8 cellular contexts compared by ENCODE assay signal in the genomic region with DNA sequence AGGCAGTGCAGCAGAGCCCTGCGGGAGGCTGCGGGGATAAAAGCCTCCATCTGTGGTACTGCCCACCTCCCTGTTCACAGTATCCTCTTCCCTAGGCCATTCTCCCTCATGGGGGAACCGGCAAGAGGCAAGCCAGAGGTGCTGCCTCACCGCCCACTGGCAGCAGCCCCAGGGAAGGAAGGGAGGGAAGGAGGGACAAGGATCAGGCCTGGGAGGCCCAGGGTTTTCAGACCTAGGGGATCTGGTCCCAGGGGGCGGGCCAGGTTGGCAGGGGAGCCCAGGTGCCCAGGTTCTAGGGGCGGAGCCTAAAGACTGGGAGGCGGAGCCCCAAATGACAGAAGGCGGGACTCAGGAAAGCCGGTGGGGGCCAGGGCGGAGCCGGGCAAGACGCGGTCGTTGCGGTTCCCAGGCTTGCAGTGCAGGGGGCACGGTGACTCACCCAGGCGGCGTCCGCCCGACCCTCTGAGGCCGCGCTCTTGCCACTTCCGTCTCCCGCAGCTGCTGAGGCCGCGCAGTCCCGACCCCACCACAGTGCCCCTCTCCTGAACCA. TPM values are rescaled to one million over a fixed set of nuclear protein-coding genes. Genes with fewer than 3 reads are reported as not detected.
DNase-seq lines count a peak whose midpoint lies in the region; ATAC-seq and TF ChIP-seq lines count a peak whose summit lies in the region.

No MANE protein-coding gene starts in this region.

- no peak for ATAC-seq in stimulated activated effector memory CD8-positive, alpha-beta T cell treated with anti-CD3 and anti-CD28 coated beads, Interleukin-12 subunit alpha, Interleukin-12 subunit beta, amount 100 ng/mL, for 72 hours
- ATAC-seq in GM18502 (IDR thresholded peaks at IDR 0.05; ENCODE audit: poor library complexity, unreplicated experiment): no peak

- H3K9me3 ChIP-seq in SU-DHL-6 (ENCODE audit: insufficient read depth, low read length): no peaks in the 10 kb centered on the region
- no peaks in the 10 kb centered on the region for H3K9me3 ChIP-seq in left ventricle myocardium inferior (replicated peaks)

- H3K36me3 Mint-ChIP-seq in stimulated activated effector memory CD8-positive, alpha-beta T cell treated with anti-CD3 and anti-CD28 coated beads, Interleukin-12 subunit alpha, Interleukin-12 subunit beta, amount 100 ng/mL, for 72 hours: peaks cover 26% of the 10 kb centered on the region

- peak overlapping the region; percentile 26 for H2AFZ ChIP-seq in SU-DHL-6 (ENCODE audit: low read depth, low read length, severe bottlenecking)

- H3K27ac Mint-ChIP-seq in stimulated activated effector memory CD8-positive, alpha-beta T cell treated with anti-CD3 and anti-CD28 coated beads, Interleukin-12 subunit alpha, Interleukin-12 subunit beta, amount 100 ng/mL, for 72 hours: peak overlapping the region; percentile 91

- H3K36me3 ChIP-seq in SU-DHL-6 (ENCODE audit: low read length) (no peaks in the 10 kb centered on the region), left ventricle myocardium inferior (peaks cover 14% of the 10 kb centered on the region)

- H3K27me3 ChIP-seq in SU-DHL-6 (ENCODE audit: low read length) (no peaks in the 10 kb centered on the region), left ventricle myocardium inferior (ENCODE audit: low read depth) (no peaks in the 10 kb centered on the region)

- intact Hi-C loops in left ventricle myocardium inferior (cut with micrococcal nuclease): no loop called here

- peak overlapping the region; percentile 87 for H3K4me3 Mint-ChIP-seq in stimulated activated effector memory CD8-positive, alpha-beta T cell treated with anti-CD3 and anti-CD28 coated beads, Interleukin-12 subunit alpha, Interleukin-12 subunit beta, amount 100 ng/mL, for 72 hours

- H3K4me1 Mint-ChIP-seq in stimulated activated effector memory CD8-positive, alpha-beta T cell treated with anti-CD3 and anti-CD28 coated beads, Interleukin-12 subunit alpha, Interleukin-12 subunit beta, amount 100 ng/mL, for 72 hours: peaks cover 48% of the 10 kb centered on the region

- H3K9ac ChIP-seq in SU-DHL-6 (ENCODE audit: low read length): peak overlapping the region; percentile 81

- H3K27ac ChIP-seq in SU-DHL-6 (ENCODE audit: low read depth, low read length): peak overlapping the region; percentile 63
- H3K27ac ChIP-seq in left ventricle myocardium inferior (replicated peaks): peak overlapping the region; percentile 98

- no peaks in the 10 kb centered on the region for H3K9me2 ChIP-seq in SU-DHL-6 (replicated peaks; ENCODE audit: insufficient read depth, low read length)

- peaks cover 26% of the 10 kb centered on the region for H3F3A ChIP-seq in SU-DHL-6 (ENCODE audit: insufficient read depth)

- H3K4me2 ChIP-seq in SU-DHL-6 (ENCODE audit: low read depth, low read length, poor library complexity, severe bottlenecking): peak overlapping the region; percentile 73

- peaks cover 12% of the 10 kb centered on the region; the same call in 1 of the 2 replicates for H3K79me2 ChIP-seq in SU-DHL-6 (ENCODE audit: insufficient read depth, low read length)

- no peaks in the 10 kb centered on the region for H3K9me3 Mint-ChIP-seq in stimulated activated effector memory CD8-positive, alpha-beta T cell treated with anti-CD3 and anti-CD28 coated beads, Interleukin-12 subunit alpha, Interleukin-12 subunit beta, amount 100 ng/mL, for 72 hours

- H4K20me1 ChIP-seq in SU-DHL-6 (ENCODE audit: low read depth, low read length): no peaks in the 10 kb centered on the region

- H3K4me3 ChIP-seq in SU-DHL-6 (ENCODE audit: insufficient read depth, low read length, poor library complexity, severe bottlenecking): peak overlapping the region; percentile 84
- peak overlapping the region; percentile 91 for H3K4me3 ChIP-seq in left ventricle myocardium inferior

- peaks cover 70% of the 10 kb centered on the region for H3K4me1 ChIP-seq in left ventricle myocardium inferior

- peak; percentile 87 for DNase-seq in NCI-H2107 (lab: John Stamatoyannopoulos, UW)
- no peak for DNase-seq in NCI-H2107 treated with DMSO at 0.1 percent for 48 hours (lab: John Stamatoyannopoulos, UW; ENCODE audit: unreplicated experiment)
- no peak for DNase-seq in left ventricle myocardium inferior
- no peak for DNase-seq in stimulated activated effector memory CD8-positive, alpha-beta T cell treated with anti-CD3 and anti-CD28 coated beads, Interleukin-12 subunit alpha, Interleukin-12 subunit beta, amount 100 ng/mL, for 72 hours (ENCODE audit: low spot score in 2 of 2)
- no peak for DNase-seq in ecto neural progenitor cell (ENCODE audit: low spot score)
- no peak for DNase-seq in activated CD8-positive, alpha-beta memory T cell treated with anti-CD3 and anti-CD28 coated beads for 24 hours

- TF ChIP-seq CTCF in SU-DHL-6 (IDR thresholded peaks at IDR 0.05; ENCODE audit: insufficient read depth, low read length, poor library complexity, severe bottlenecking) (no peak), left ventricle myocardium inferior (IDR thresholded peaks at IDR 0.05; ENCODE audit: borderline replicate concordance) (no peak)

RNA-seq across cellular contexts. Expression of a gene that starts 3.0 kb away (rescaled TPM):
- 24.0 TPM for total RNA-seq in left ventricle myocardium inferior

RNA-seq across cellular contexts. Expression of a gene that starts 29.2 kb away (rescaled TPM):
- total RNA-seq in left ventricle myocardium inferior: not detected
